ENCODE assay signal across 1 cellular context in genomic region chr3:197555281-197556261, GRCh38.
TF ChIP-seq lines count a peak whose summit lies in the region.

TSS of gene BDH1 (minus strand) at chr3:197555968. CDS start at chr3:197546443, 9,525 bp downstream.

TF ChIP-seq in GM12878, 131 proteins besides CTCF, POLR2A, EP300 and RAD21 (continued from another document):
- no peak for TF ChIP-seq ZNF622 (IDR thresholded peaks at IDR 0.05)
- TF ChIP-seq GATAD2B (conservative IDR thresholded peaks at IDR 0.05; ENCODE audit: low read depth) = peak; percentile 83; the same call in 1 of the 2 replicates
- TF ChIP-seq ZNF687 (IDR thresholded peaks at IDR 0.05) = peak; percentile 70
- TF ChIP-seq POLR2AphosphoS5 (IDR thresholded peaks at IDR 0.05; ENCODE audit: low read length) = peak; percentile 68; the same call in 1 of the 2 replicates
- no peak for TF ChIP-seq IRF3 (IDR thresholded peaks at IDR 0.05)
- TF ChIP-seq DPF2 (IDR thresholded peaks at IDR 0.05) = peak; percentile 81
- peak in 1 of 2 experiments; percentile 62; a peak in 3 of 4 replicates for TF ChIP-seq BHLHE40 (IDR thresholded peaks at IDR 0.05; ENCODE audit: borderline replicate concordance in 1 of 2, low read depth in 2 of 2, low read length in 1 of 2)
- TF ChIP-seq FOXK2 (IDR thresholded peaks at IDR 0.05) = no peak
- peak; percentile 21; the same call in 1 of the 2 replicates for TF ChIP-seq TAF1 (IDR thresholded peaks at IDR 0.05; ENCODE audit: borderline replicate concordance, low read depth, low read length)
- TF ChIP-seq NRF1 (conservative IDR thresholded peaks at IDR 0.05; ENCODE audit: low read depth, low read length) = no peak
- no peak for TF ChIP-seq CBFB (IDR thresholded peaks at IDR 0.05; ENCODE audit: low read depth)
- TF ChIP-seq USF2 (IDR thresholded peaks at IDR 0.05; ENCODE audit: borderline replicate concordance, low read depth, low read length) = no peak
- TF ChIP-seq TCF7 (IDR thresholded peaks at IDR 0.05; ENCODE audit: borderline replicate concordance) = no peak
- TF ChIP-seq ZNF217 (IDR thresholded peaks at IDR 0.05) = peak; percentile 25; the same call in 1 of the 2 replicates
- 0 out of 2 replicates have a peak, but pooled peaks have one; percentile 62 for TF ChIP-seq ASH2L (IDR thresholded peaks at IDR 0.05; ENCODE audit: borderline replicate concordance, low read depth)
- 0 out of 2 replicates have a peak, but pooled peaks have one; percentile 47 for TF ChIP-seq NFXL1 (IDR thresholded peaks at IDR 0.05; ENCODE audit: borderline replicate concordance)
- no peak for TF ChIP-seq HSF1 (IDR thresholded peaks at IDR 0.05; ENCODE audit: low read depth, low read length)
- TF ChIP-seq BACH1 (IDR thresholded peaks at IDR 0.05; ENCODE audit: borderline replicate concordance) = peak; percentile 74
- TF ChIP-seq NR2F1 (conservative IDR thresholded peaks at IDR 0.05) = peak; percentile 50
- TF ChIP-seq ZNF274 (IDR thresholded peaks at IDR 0.05; ENCODE audit: insufficient read depth, insufficient read length) = no peak
- no peak for TF ChIP-seq ATF2 (IDR thresholded peaks at IDR 0.05; ENCODE audit: low read length)
- TF ChIP-seq RB1 (IDR thresholded peaks at IDR 0.05; ENCODE audit: borderline replicate concordance) = peak; percentile 69; the same call in 1 of the 2 replicates
- peak in 1 of 2 experiments; percentile 32; a peak in 2 of 4 replicates for TF ChIP-seq IKZF2 (IDR thresholded peaks at IDR 0.05)
- TF ChIP-seq PML (IDR thresholded peaks at IDR 0.05; ENCODE audit: low read length) = 0 out of 2 replicates have a peak, but pooled peaks have one; percentile 13
- TF ChIP-seq STAT1 (conservative IDR thresholded peaks at IDR 0.05) = 0 out of 2 replicates have a peak, but pooled peaks have one; percentile 69
- TF ChIP-seq ZNF24 (IDR thresholded peaks at IDR 0.05) = 0 out of 2 replicates have a peak, but pooled peaks have one; percentile 35
- no peak for TF ChIP-seq MEF2A (IDR thresholded peaks at IDR 0.05; ENCODE audit: insufficient read depth, low read depth, low read length)
- TF ChIP-seq CUX1 (IDR thresholded peaks at IDR 0.05; ENCODE audit: insufficient replicate concordance, low read depth, low read length) = no peak
- TF ChIP-seq LARP7 (IDR thresholded peaks at IDR 0.05) = peak; percentile 85; the same call in 1 of the 2 replicates
- 0 out of 2 replicates have a peak, but pooled peaks have one; percentile 24 for TF ChIP-seq TCF3 (IDR thresholded peaks at IDR 0.05; ENCODE audit: borderline replicate concordance, insufficient read depth, low read depth, low read length)
- TF ChIP-seq ZBTB4 (CRISPR knock-in tag; IDR thresholded peaks at IDR 0.05) = no peak
- peak; percentile 89 for TF ChIP-seq SMARCA5 (IDR thresholded peaks at IDR 0.05)
